ENCODE assay signal across 9 cellular contexts in genomic region chr18:79524181-79525078, GRCh38.
DNase-seq lines count a peak whose midpoint lies in the region; ATAC-seq and TF ChIP-seq lines count a peak whose summit lies in the region.
"Had no signal": no experiment of that assay in that cellular context is flagged by ENCODE, and none has a peak within 500 bp of the region (broad histone marks: within the 10 kb centered on the region; RNA-seq: fewer than 3 reads in every experiment).

No MANE protein-coding gene starts in this region.

- H3K4me1 Mint-ChIP-seq in effector memory CD8-positive, alpha-beta T cell (ENCODE audit: low read depth in 2 of 2) = peaks cover 48 to 61% of the 10 kb centered on the region in 2 donors

- peaks cover 0 to 15% (median 3%) of the 10 kb centered on the region in 4 donors for H3K4me1 ChIP-seq in transverse colon
- H3K4me1 ChIP-seq: HAP-1 had no signal

- in situ Hi-C loops in transverse colon (cut with MboI; ENCODE audit: low pct_ligation_motif_present in 1 of 4, low pct_unique_long_range_greater_than_20kb in 1 of 4, low sequenced_read_pairs in 3 of 4) = loop anchor here in 1 of 4 donors (25.0 kb wide), 1 partner anchor 137 kb away; the partner anchor contains the start of gene NFATC1

- no peaks in the 10 kb centered on the region for H3K9me3 ChIP-seq in transverse colon
- H3K9me3 ChIP-seq: HAP-1 had no signal

- intact Hi-C loops in transverse colon (cut with DNase I; ENCODE audit: low total_unique reads) = no loop called here

- TF ChIP-seq POLR2A in transverse colon (IDR thresholded peaks at IDR 0.05) = no peak

- DNase-seq in effector memory CD8-positive, alpha-beta T cell = peak; percentile 38 to 53 (median 52)
- DNase-seq in transverse colon (no peak), pons (ENCODE audit: low spot score) (no peak), NCI-H1092 treated with DMSO at 0.1 percent for 48 hours (lab: John Stamatoyannopoulos, UW) (no peak)

- no peak for TF ChIP-seq CTCF in transverse colon (IDR thresholded peaks at IDR 0.05)

- no peaks in the 10 kb centered on the region for H3K36me3 ChIP-seq in transverse colon
- H3K36me3 ChIP-seq: HAP-1 had no signal

- TF ChIP-seq EP300 in transverse colon (IDR thresholded peaks at IDR 0.05; ENCODE audit: low read depth) = no peak

- no peaks in the 10 kb centered on the region for H3K27me3 Mint-ChIP-seq in effector memory CD8-positive, alpha-beta T cell

- H3K4me3 Mint-ChIP-seq in effector memory CD8-positive, alpha-beta T cell = peak overlapping the region; percentile 88 to 91

- peak overlapping the region in 1 of 4 donors; percentile 1 for H3K4me3 ChIP-seq in transverse colon
- H3K4me3 ChIP-seq: HAP-1 had no signal

- no peaks in the 10 kb centered on the region for H3K9me3 Mint-ChIP-seq in effector memory CD8-positive, alpha-beta T cell

- H3K27me3 ChIP-seq in transverse colon = no peaks in the 10 kb centered on the region

- WGBS in transverse colon (ENCODE audit: low coverage in 1 of 2), 2 donors = 64 to 74% methylated on average over 3 to 61 of the region's 63 CpGs

- ATAC-seq in GM18868 (IDR thresholded peaks at IDR 0.05; ENCODE audit: unreplicated experiment) (peak; percentile 22), HG02943 (IDR thresholded peaks at IDR 0.05; ENCODE audit: low read depth, unreplicated experiment) (peak; percentile 30), SK-N-SH treated with all-trans-retinoic acid at 6 μM for 48 hours (no peak)
- ATAC-seq in activated CD4-positive, CD25-positive, alpha-beta regulatory T cell treated with anti-CD3 and anti-CD28 coated beads, Interleukin-2, amount 50 U/mL, for 24 hours = peak; percentile 22 to 24
- peak; percentile 62 for ATAC-seq in effector memory CD8-positive, alpha-beta T cell (replicated peaks)

- H3K36me3 Mint-ChIP-seq in effector memory CD8-positive, alpha-beta T cell (ENCODE audit: insufficient read depth) = peaks cover 33% of the 10 kb centered on the region

- H3K27ac Mint-ChIP-seq in effector memory CD8-positive, alpha-beta T cell = peak overlapping the region; percentile 96 to 97

- H3K27ac ChIP-seq in transverse colon = peak overlapping the region; percentile 14 to 45 (median 31)

TF ChIP-seq in SK-N-SH treated with all-trans-retinoic acid at 6 μM for 48 hours, 23 proteins besides CTCF, POLR2A, EP300 and RAD21:
- TF ChIP-seq OSR1 (CRISPR knock-in tag; IDR thresholded peaks at IDR 0.05) = no peak
- no peak for TF ChIP-seq BACH2 (CRISPR knock-in tag; IDR thresholded peaks at IDR 0.05; ENCODE audit: borderline replicate concordance)
- TF ChIP-seq CSRNP3 (CRISPR knock-in tag; IDR thresholded peaks at IDR 0.05) = no peak
- TF ChIP-seq ZNF8 (CRISPR knock-in tag; IDR thresholded peaks at IDR 0.05) = no peak
- no peak for TF ChIP-seq TOX (CRISPR knock-in tag; IDR thresholded peaks at IDR 0.05; ENCODE audit: borderline replicate concordance)
TF ChIP-seq in SK-N-SH treated with all-trans-retinoic acid at 6 μM for 48 hours: peak in this region for 0.

Comparison
In these comparisons a context has a peak if more than half of its experiments do, and no peak if none do; other contexts are left out.
1. DNase-seq: peak in effector memory CD8-positive, alpha-beta T cell (3 of 3); none in transverse colon (single experiment), pons (single experiment) and NCI-H1092 treated with DMSO at 0.1 percent for 48 hours (single experiment).